ENCODE assay signal across 29 cellular contexts in genomic region chr10:27207350-27207749, GRCh38.
"Had no signal": no experiment of that assay in that cellular context is flagged by ENCODE, and none has a peak within 500 bp of the region (broad histone marks: within the 10 kb centered on the region; RNA-seq: fewer than 3 reads in every experiment).

No MANE protein-coding gene starts in this region.

- ATAC-seq: activated CD8-positive, alpha-beta T cell treated with anti-CD3 and anti-CD28 coated beads, Interleukin-2, amount 10 ng/mL, durations not matched to agents 7 days and 5 days; activated naive CD4-positive, alpha-beta T cell treated with anti-CD3 and anti-CD28 coated beads, Interleukin-2, amount 50 U/mL, for 72 hours; activated naive CD8-positive, alpha-beta T cell treated with anti-CD3 and anti-CD28 coated beads, Interleukin-2, amount 50 U/mL, for 24 hours; PC-3; SK-N-SH treated with all-trans-retinoic acid at 6 μM for 48 hours; T-helper 17 cell; WTC11 had no signal

- DNase-seq: activated CD4-positive, alpha-beta T cell treated with anti-CD3 and anti-CD28 coated beads for 48 hours; activated CD4-positive, alpha-beta T cell treated with anti-CD3 and anti-CD28 coated beads, Interleukin-2, amount 50 U/mL, for 4 hours; activated CD4-positive, CD25-positive, alpha-beta regulatory T cell treated with anti-CD3 and anti-CD28 coated beads, Interleukin-2, amount 50 U/mL, for 72 hours; activated CD8-positive, alpha-beta memory T cell treated with anti-CD3 and anti-CD28 coated beads, Interleukin-2, amount 50 U/mL, for 48 hours; activated CD8-positive, alpha-beta T cell treated with anti-CD3 and anti-CD28 coated beads, Interleukin-2, amount 10 ng/mL, durations not matched to agents 7 days and 5 days; activated effector memory CD4-positive, alpha-beta T cell treated with anti-CD3 and anti-CD28 coated beads, Interleukin-2, amount 50 U/mL, for 16 hours; activated naive CD4-positive, alpha-beta T cell treated with Interleukin-2 at 50 U/mL for 16 hours; activated naive CD8-positive, alpha-beta T cell treated with anti-CD3 and anti-CD28 coated beads, Interleukin-2, amount 50 U/mL, for 24 hours; activated T-cell treated with anti-CD3 and anti-CD28 coated beads, Interleukin-2, amount 50 U/mL, for 24 hours; amygdala; brain microvascular endothelial cell; Kasumi-1; NCI-H1105 treated with DMSO at 0.1 percent for 48 hours; NCI-H1436 treated with DMSO at 0.1 percent for 48 hours; NCI-H187; NCI-H2081; NCI-H526; NCI-H774; NK-92 treated with Interleukin-12 subunit alpha and Interleukin-12 subunit beta, amount 100 ng/mL, for 24 hours; PC-3; SHP77; T-helper 17 cell; T-helper 9 cell had no signal

- FAIRE-seq: RCC 7860 had no signal

- H3K4me3 ChIP-seq: cardiac muscle cell, SJSA1 had no signal
